25 cellular contexts compared by ENCODE assay signal in the genomic region with DNA sequence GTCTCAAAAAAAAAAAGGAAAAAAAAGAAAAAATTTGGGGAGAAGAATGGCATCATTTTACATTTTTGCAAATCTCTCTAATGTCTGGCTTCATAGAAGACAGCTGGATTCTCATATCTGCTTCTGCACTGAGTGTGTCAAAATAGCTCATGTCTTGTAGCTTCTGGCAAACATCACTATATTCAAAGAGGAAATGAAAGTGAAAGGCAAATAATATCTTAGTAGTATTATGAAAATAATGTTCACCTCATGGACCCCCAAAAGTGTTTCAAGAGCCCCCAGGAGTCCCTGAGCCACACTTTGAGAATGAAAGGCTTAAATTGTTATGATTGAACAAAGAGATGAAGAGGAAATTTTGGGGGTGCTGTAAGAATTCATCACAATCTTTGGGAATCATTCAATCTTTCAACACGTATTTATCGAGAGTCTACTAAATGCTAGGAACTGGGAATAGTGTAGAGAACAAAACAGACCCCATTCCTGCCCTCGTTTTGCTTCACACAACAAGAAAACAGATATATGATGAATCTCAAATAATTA. TPM values are rescaled to one million over a fixed set of nuclear protein-coding genes. Genes with fewer than 3 reads are reported as not detected.
DNase-seq lines count a peak whose midpoint lies in the region; ATAC-seq and TF ChIP-seq lines count a peak whose summit lies in the region.
"Had no signal": no experiment of that assay in that cellular context is flagged by ENCODE, and none has a peak within 500 bp of the region (broad histone marks: within the 10 kb centered on the region; RNA-seq: fewer than 3 reads in every experiment).

No MANE protein-coding gene starts in this region.

- H3K9ac ChIP-seq in Karpas-422 (ENCODE audit: low read length) (peak overlapping the region; percentile 93), MM.1S (ENCODE audit: low read length) (no peak overlapping the region)
- H3K9ac ChIP-seq: SK-N-SH had no signal

- peaks cover 22% of the 10 kb centered on the region for H3K4me1 Mint-ChIP-seq in T-helper 17 cell
- peaks cover 56% of the 10 kb centered on the region for H3K4me1 Mint-ChIP-seq in stimulated activated memory B cell treated with anti-CD40 and anti-IgM and Interleukin-4, amounts not matched to agents 10 μg/mL and 1 μg/mL and 100 μg/mL, for 72 hours

- H3K4me3 ChIP-seq in Karpas-422 (ENCODE audit: low read length) (peak overlapping the region; percentile 26), MM.1S (ENCODE audit: low read length) (no peak overlapping the region), WERI-Rb-1 (ENCODE audit: low read depth, low read length) (no peak overlapping the region)
- H3K4me3 ChIP-seq: pancreas, transverse colon had no signal

- no peak for TF ChIP-seq CTCF in MM.1S (IDR thresholded peaks at IDR 0.05; ENCODE audit: low read length)
- TF ChIP-seq CTCF in WERI-Rb-1 (IDR thresholded peaks at IDR 0.05; ENCODE audit: low read depth, low read length): no peak

- no peaks in the 10 kb centered on the region for H3K9me2 ChIP-seq in Karpas-422 (replicated peaks; ENCODE audit: insufficient read depth, low read length)
- H3K9me2 ChIP-seq in MM.1S (replicated peaks; ENCODE audit: insufficient read depth, low read length): no peaks in the 10 kb centered on the region
- H3K9me2 ChIP-seq: SK-N-SH had no signal

- H3K36me3 ChIP-seq in Karpas-422 (ENCODE audit: insufficient read depth, low read length) (peaks cover 56% of the 10 kb centered on the region), MM.1S (replicated peaks; ENCODE audit: insufficient read depth, low read length) (no peaks in the 10 kb centered on the region), WERI-Rb-1 (peaks cover 2% of the 10 kb centered on the region; the same call in 1 of the 2 replicates)
- H3K36me3 ChIP-seq: transverse colon had no signal

- peak overlapping the region; percentile 98 for H3K4me2 ChIP-seq in Karpas-422 (ENCODE audit: low read depth, low read length, poor library complexity, severe bottlenecking)
- no peak overlapping the region for H3K4me2 ChIP-seq in MM.1S (ENCODE audit: low read depth, low read length)
- H3K4me2 ChIP-seq: SK-N-SH had no signal

- peaks cover 10% of the 10 kb centered on the region for H3K36me3 Mint-ChIP-seq in T-helper 17 cell (ENCODE audit: low read depth)
- peaks cover 56% of the 10 kb centered on the region for H3K36me3 Mint-ChIP-seq in stimulated activated memory B cell treated with anti-CD40 and anti-IgM and Interleukin-4, amounts not matched to agents 10 μg/mL and 1 μg/mL and 100 μg/mL, for 72 hours

- H3K27ac Mint-ChIP-seq in T-helper 17 cell: no peak overlapping the region
- peak overlapping the region; percentile 96 for H3K27ac Mint-ChIP-seq in stimulated activated memory B cell treated with anti-CD40 and anti-IgM and Interleukin-4, amounts not matched to agents 10 μg/mL and 1 μg/mL and 100 μg/mL, for 72 hours
- H3K27ac Mint-ChIP-seq: activated T-helper 2 cell treated with anti-CD3 and anti-CD28 coated beads, Interferon-gamma antibody, Interleukin-2, Interleukin-4, amounts not matched to agents 10 μg/mL and 5 μg/mL and 100 μg/mL, durations not matched to agents 14 hours and 24 hours and 36 hours; natural killer cell had no signal

- 0 out of 2 replicates have a peak, but pooled peaks cover 3% of the 10 kb centered on the region for H3F3A ChIP-seq in MM.1S (ENCODE audit: insufficient read depth, low read length)

- peak overlapping the region; percentile 12 for H3K4me3 Mint-ChIP-seq in T-helper 17 cell
- peak overlapping the region; percentile 68 for H3K4me3 Mint-ChIP-seq in stimulated activated memory B cell treated with anti-CD40 and anti-IgM and Interleukin-4, amounts not matched to agents 10 μg/mL and 1 μg/mL and 100 μg/mL, for 72 hours
- H3K4me3 Mint-ChIP-seq: natural killer cell had no signal

- H3K4me1 ChIP-seq in Karpas-422 (ENCODE audit: low read length): peaks cover 68% of the 10 kb centered on the region
- peaks cover 5% of the 10 kb centered on the region; the same call in 1 of the 2 replicates for H3K4me1 ChIP-seq in MM.1S (ENCODE audit: low read length)
- H3K4me1 ChIP-seq: pancreas, transverse colon had no signal

- peaks cover 12% of the 10 kb centered on the region for H3K9me3 Mint-ChIP-seq in stimulated activated memory B cell treated with anti-CD40 and anti-IgM and Interleukin-4, amounts not matched to agents 10 μg/mL and 1 μg/mL and 100 μg/mL, for 72 hours
- H3K9me3 Mint-ChIP-seq: activated T-helper 2 cell treated with anti-CD3 and anti-CD28 coated beads, Interferon-gamma antibody, Interleukin-2, Interleukin-4, amounts not matched to agents 10 μg/mL and 5 μg/mL and 100 μg/mL, durations not matched to agents 14 hours and 24 hours and 36 hours; natural killer cell had no signal

- no peak overlapping the region for H2AFZ ChIP-seq in Karpas-422 (ENCODE audit: low read length)
- H2AFZ ChIP-seq in MM.1S (ENCODE audit: low read length): no peak overlapping the region

- H4K20me1 ChIP-seq in Karpas-422 (ENCODE audit: insufficient read depth, low read depth, low read length): no peaks in the 10 kb centered on the region
- no peaks in the 10 kb centered on the region for H4K20me1 ChIP-seq in MM.1S (ENCODE audit: insufficient read depth, low read length)

- no peaks in the 10 kb centered on the region for H3K27me3 Mint-ChIP-seq in T-helper 17 cell
- H3K27me3 Mint-ChIP-seq in stimulated activated memory B cell treated with anti-CD40 and anti-IgM and Interleukin-4, amounts not matched to agents 10 μg/mL and 1 μg/mL and 100 μg/mL, for 72 hours: no peaks in the 10 kb centered on the region

- DNase-seq in NOMO-1 treated with DMSO at 0.1 percent for 48 hours (lab: John Stamatoyannopoulos, UW; ENCODE audit: unreplicated experiment) (peak; percentile 72), NOMO-1 treated with dmso at 0.1 percent for 144 hours (lab: John Stamatoyannopoulos, UW; ENCODE audit: unreplicated experiment) (no peak), Karpas-422 (peak; percentile 97), T-helper 17 cell (no peak), NCI-H2196 treated with DMSO at 0.1 percent for 48 hours (lab: John Stamatoyannopoulos, UW; ENCODE audit: unreplicated experiment) (no peak), MM.1S (no peak), WERI-Rb-1 (no peak)
- DNase-seq: activated CD4-positive, CD25-positive, alpha-beta regulatory T cell treated with anti-CD3 and anti-CD28 coated beads, Interleukin-2, amount 50 U/mL, for 72 hours; dermis blood vessel endothelial cell; hippocampal formation; KG1; kidney; natural killer cell; NCI-H524 treated with DMSO at 0.1 percent for 48 hours; pancreas; SK-N-SH; stimulated activated naive CD8-positive, alpha-beta T cell treated with anti-CD3 and anti-CD28 coated beads, Interleukin-15, Interleukin-2, amounts not matched to agents 100 U/mL and 50 U/mL, for 24 hours; T1000; transverse colon had no signal

- ATAC-seq in T-helper 17 cell: peak; percentile 27
- peak; percentile 81 for ATAC-seq in stimulated activated memory B cell treated with anti-CD40 and anti-IgM and Interleukin-4, amounts not matched to agents 10 μg/mL and 1 μg/mL and 100 μg/mL, for 72 hours
- ATAC-seq: natural killer cell; Panc1; pancreas; sciatic nerve; stimulated activated naive CD8-positive, alpha-beta T cell treated with anti-CD3 and anti-CD28 coated beads, Interleukin-15, Interleukin-2, amounts not matched to agents 100 U/mL and 50 U/mL, for 24 hours had no signal

- H3K9me3 ChIP-seq in Karpas-422 (ENCODE audit: low read length) (peaks cover 3% of the 10 kb centered on the region; the same call in 1 of the 2 replicates), T-helper 17 cell (ENCODE audit: control insufficient read depth, low read length, poor library complexity, severe bottlenecking) (no peaks in the 10 kb centered on the region), MM.1S (replicated peaks; ENCODE audit: insufficient read depth, low read length) (no peaks in the 10 kb centered on the region), WERI-Rb-1 (ENCODE audit: severe bottlenecking) (peaks cover 2% of the 10 kb centered on the region)
- H3K9me3 ChIP-seq: pancreas, transverse colon had no signal

- no peaks in the 10 kb centered on the region for H3K27me3 ChIP-seq in Karpas-422 (ENCODE audit: low read length)
- H3K27me3 ChIP-seq in MM.1S (replicated peaks; ENCODE audit: insufficient read depth, low read length): peaks cover 24% of the 10 kb centered on the region
- no peaks in the 10 kb centered on the region for H3K27me3 ChIP-seq in WERI-Rb-1 (ENCODE audit: insufficient read depth, low read depth, severe bottlenecking)
- H3K27me3 ChIP-seq: pancreas, transverse colon had no signal

- peaks cover 38% of the 10 kb centered on the region for H3K79me2 ChIP-seq in Karpas-422 (ENCODE audit: low read length)
- no peaks in the 10 kb centered on the region for H3K79me2 ChIP-seq in MM.1S (ENCODE audit: low read length)

- H3K27ac ChIP-seq in Karpas-422 (ENCODE audit: low read length): peak overlapping the region; percentile 96
- no peak overlapping the region for H3K27ac ChIP-seq in MM.1S (ENCODE audit: low read length)
- H3K27ac ChIP-seq in WERI-Rb-1: no peak overlapping the region
- H3K27ac ChIP-seq: 22Rv1, pancreas, transverse colon had no signal

RNA-seq across cellular contexts. Expression of a gene that starts 1.2 kb away (rescaled TPM):
- total RNA-seq in Karpas-422 (2014; rRNA removed; shearing (Covaris generic); ENCODE audit: low replicate concordance): 16.9 and 42.6 TPM in 2 replicates
- 1 to 10 TPM; 3.1 to 3.7 TPM for total RNA-seq in T-helper 17 cell
- total RNA-seq: fibroblast of villous mesenchyme had no signal

RNA-seq across cellular contexts. Expression of a gene that starts 9.0 kb away (rescaled TPM):
- 975 and 1,210 TPM in 2 replicates for total RNA-seq in Karpas-422 (2014; rRNA removed; shearing (Covaris generic); ENCODE audit: low replicate concordance)
- 100 to 1,000 TPM; 288 to 373 TPM for total RNA-seq in T-helper 17 cell
- total RNA-seq: dermis blood vessel endothelial cell, fibroblast of villous mesenchyme had no signal

RNA-seq across cellular contexts. Expression of a gene that starts 36.0 kb away (rescaled TPM):
- 2.9 and 5.5 TPM in 2 replicates for total RNA-seq in Karpas-422 (2014; rRNA removed; shearing (Covaris generic); ENCODE audit: low replicate concordance)
- total RNA-seq in T-helper 17 cell: under 1 TPM in 1 of 2 donors, not detected in 1; 0.17 TPM
- total RNA-seq: activated T-helper 2 cell treated with anti-CD3 and anti-CD28 coated beads, Interferon-gamma antibody, Interleukin-2, Interleukin-4, amounts not matched to agents 10 μg/mL and 5 μg/mL and 100 μg/mL, durations not matched to agents 14 hours and 24 hours and 36 hours; natural killer cell had no signal

RNA-seq across cellular contexts. Expression of a gene that starts 37.4 kb away (rescaled TPM):
- total RNA-seq in Karpas-422 (2014; rRNA removed; shearing (Covaris generic); ENCODE audit: low replicate concordance): 1.2 TPM in 1 of 2 replicates, not detected in the other
- total RNA-seq in T-helper 17 cell: not detected
- total RNA-seq: activated T-helper 2 cell treated with anti-CD3 and anti-CD28 coated beads, Interferon-gamma antibody, Interleukin-2, Interleukin-4, amounts not matched to agents 10 μg/mL and 5 μg/mL and 100 μg/mL, durations not matched to agents 14 hours and 24 hours and 36 hours; dermis blood vessel endothelial cell; fibroblast of villous mesenchyme; natural killer cell had no signal

Comparison
In these comparisons a context has a peak if more than half of its experiments do, and no peak if none do; other contexts are left out.
1. DNase-seq: peak in NOMO-1 treated with DMSO at 0.1 percent for 48 hours (single experiment) and Karpas-422 (single experiment); none in NOMO-1 treated with dmso at 0.1 percent for 144 hours (single experiment), T-helper 17 cell (0 of 3), NCI-H2196 treated with DMSO at 0.1 percent for 48 hours (single experiment), MM.1S (single experiment) and WERI-Rb-1 (single experiment).